In the genomic region with DNA sequence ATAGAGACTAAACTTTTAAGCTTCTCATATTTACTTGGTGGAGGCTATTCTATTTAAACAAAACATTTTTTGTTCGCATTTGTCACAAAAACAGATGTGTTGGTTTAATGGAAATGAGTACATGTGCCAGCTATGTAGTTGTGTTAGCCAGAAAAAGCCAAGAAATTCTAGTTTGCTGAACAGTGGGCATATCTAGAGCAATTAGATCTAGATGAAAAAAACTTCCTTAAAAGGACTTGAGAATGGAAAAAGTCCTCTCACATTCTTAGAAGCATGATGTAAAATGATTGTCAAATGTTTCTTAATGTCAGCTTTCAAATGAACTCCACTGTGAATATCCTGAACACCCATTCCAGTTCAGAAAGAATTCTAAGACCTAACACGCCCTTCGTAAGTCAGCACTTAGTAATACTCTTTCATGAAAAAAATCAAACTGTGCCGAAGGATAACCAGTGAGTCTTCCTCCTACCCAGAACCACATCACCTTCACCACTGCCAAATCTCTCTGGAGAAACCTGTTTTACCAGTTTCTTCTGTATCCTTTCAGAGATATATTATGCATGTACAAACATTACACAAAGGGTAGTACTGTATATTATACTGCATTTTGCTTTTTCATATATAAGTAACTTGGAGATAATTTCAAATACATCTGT, we compare ENCODE assay signal across 14 cellular contexts. TPM values are rescaled to one million over a fixed set of nuclear protein-coding genes. Genes with fewer than 3 reads are reported as not detected.
DNase-seq lines count a peak whose midpoint lies in the region; FAIRE-seq and TF ChIP-seq lines count a peak whose summit lies in the region.
"Had no signal": no experiment of that assay in that cellular context is flagged by ENCODE, and none has a peak within 500 bp of the region (broad histone marks: within the 10 kb centered on the region; RNA-seq: fewer than 3 reads in every experiment).

No MANE protein-coding gene starts in this region.

- H4K20me1 ChIP-seq in fibroblast of lung (ENCODE audit: control insufficient read depth, extremely low read depth, insufficient read depth, low read length) (no peaks in the 10 kb centered on the region), smooth muscle cell (ENCODE audit: low read depth) (no peaks in the 10 kb centered on the region)

- FAIRE-seq in GM19239 (lab: Jason Lieb, UNC): peak; percentile 4
- FAIRE-seq: GM12878 had no signal

- H3K36me3 ChIP-seq in fibroblast of lung (ENCODE audit: control insufficient read depth, insufficient read depth, low read length): no peaks in the 10 kb centered on the region
- H3K36me3 ChIP-seq in smooth muscle cell (ENCODE audit: low read depth): peaks cover 6% of the 10 kb centered on the region
- H3K36me3 ChIP-seq: lower lobe of right lung, SJCRH30 had no signal

- no peaks in the 10 kb centered on the region for H3K27me3 ChIP-seq in fibroblast of lung (ENCODE audit: control insufficient read depth, insufficient read depth, low read length)
- H3K27me3 ChIP-seq in smooth muscle cell (ENCODE audit: low read depth): no peaks in the 10 kb centered on the region
- H3K27me3 ChIP-seq: hepatocyte, SJCRH30 had no signal

- no peaks in the 10 kb centered on the region for H3F3A ChIP-seq in smooth muscle cell (ENCODE audit: low read depth)

- H3K9me3 ChIP-seq in fibroblast of lung (ENCODE audit: control insufficient read depth, insufficient read depth, low read depth, low read length) (no peaks in the 10 kb centered on the region), smooth muscle cell (replicated peaks; ENCODE audit: low read depth) (peaks cover 4% of the 10 kb centered on the region)
- H3K9me3 ChIP-seq: lower lobe of right lung, SJCRH30 had no signal

- TF ChIP-seq CTCF in fibroblast of lung (conservative IDR thresholded peaks at IDR 0.05 in 1 of 2, IDR thresholded peaks at IDR 0.05 in 1 of 2; ENCODE audit: low read depth in 1 of 2, low read length in 2 of 2) (no peak), smooth muscle cell (IDR thresholded peaks at IDR 0.05; ENCODE audit: borderline replicate concordance, insufficient read depth, poor library complexity, severe bottlenecking) (no peak)

- 64% methylated on average over 4 of the region's 4 CpGs for WGBS in smooth muscle cell (ENCODE audit: low lambda C conversion rate)

- H3K4me2 ChIP-seq in fibroblast of lung (ENCODE audit: extremely low read depth, insufficient read depth, low read length) (no peak overlapping the region), smooth muscle cell (no peak overlapping the region)
- H3K4me2 ChIP-seq: hepatocyte had no signal

- H3K79me2 ChIP-seq in fibroblast of lung (ENCODE audit: control insufficient read depth, insufficient read depth, low read length) (no peaks in the 10 kb centered on the region), smooth muscle cell (ENCODE audit: low read depth) (no peaks in the 10 kb centered on the region)
- H3K79me2 ChIP-seq: hepatocyte had no signal

- H3K27ac ChIP-seq in fibroblast of lung (ENCODE audit: insufficient read depth, low read length) (no peak overlapping the region), smooth muscle cell (ENCODE audit: low read depth) (peak overlapping the region; percentile 50)
- H3K27ac ChIP-seq: hepatocyte, KMS-11, lower lobe of right lung, SJCRH30 had no signal

- DNase-seq in GM19239 (ENCODE audit: insufficient read length, low spot score) (no peak), NCI-H526 treated with DMSO at 0.1 percent for 48 hours (lab: John Stamatoyannopoulos, UW) (peak; percentile 86), fibroblast of lung (ENCODE audit: low read depth in 2 of 2) (peak; percentile 58), smooth muscle cell (lab: John Stamatoyannopoulos, UW; ENCODE audit: unreplicated experiment) (no peak), GOT3 (lab: John Stamatoyannopoulos, UW) (no peak), posterior cingulate gyrus (no peak)
- no peak for DNase-seq in activated effector memory CD4-positive, alpha-beta T cell treated with Interleukin-2 at 50 U/mL for 16 hours
- DNase-seq: effector memory CD4-positive, alpha-beta T cell; lower lobe of right lung; NCI-H446 treated with DMSO at 0.1 percent for 48 hours; SJCRH30 had no signal

- H3K4me1 ChIP-seq in fibroblast of lung (ENCODE audit: control insufficient read depth, extremely low read depth, insufficient read depth, low read length) (no peaks in the 10 kb centered on the region), smooth muscle cell (ENCODE audit: low read depth) (no peaks in the 10 kb centered on the region)
- H3K4me1 ChIP-seq: lower lobe of right lung, SJCRH30 had no signal

- intact Hi-C loops in posterior cingulate gyrus (cut with DNase I): no loop called here

- H2AFZ ChIP-seq in fibroblast of lung (ENCODE audit: low read length) (no peak overlapping the region), smooth muscle cell (ENCODE audit: low read depth) (no peak overlapping the region)
- H2AFZ ChIP-seq: hepatocyte had no signal

- no peak overlapping the region for H3K4me3 ChIP-seq in fibroblast of lung (replicated peaks in 1 of 4; ENCODE audit: control extremely low read depth in 1 of 4, insufficient read depth in 1 of 4, low read depth in 3 of 4, low read length in 4 of 4)
- H3K4me3 ChIP-seq in smooth muscle cell: no peak overlapping the region
- H3K4me3 ChIP-seq: GM12878, hepatocyte, lower lobe of right lung, SJCRH30 had no signal

- H3K9ac ChIP-seq in fibroblast of lung (ENCODE audit: insufficient read depth, low read length) (no peak overlapping the region), smooth muscle cell (ENCODE audit: low read depth) (no peak overlapping the region)
- H3K9ac ChIP-seq: KMS-11 had no signal

RNA-seq across cellular contexts. Expression of a gene that starts 28.2 kb away (rescaled TPM):
- total RNA-seq in fibroblast of lung (4.4 and 9.1 TPM in 2 replicates), smooth muscle cell (7.9 and 9.0 TPM in 2 replicates)
- polyA plus RNA-seq in fibroblast of lung (2.0 and 4.8 TPM in 2 replicates), smooth muscle cell (3.3 and 4.5 TPM in 2 replicates)
- 1.5 and 3.9 TPM in 2 replicates for polyA plus RNA-seq in fibroblast of lung (2012)
- polyA minus RNA-seq in fibroblast of lung (ENCODE audit: low replicate concordance): 1.0 and 4.3 TPM in 2 replicates
- total RNA-seq: SJCRH30 had no signal

Comparison
In these comparisons a context has a peak if more than half of its experiments do, and no peak if none do; other contexts are left out.
1. DNase-seq: peak in NCI-H526 treated with DMSO at 0.1 percent for 48 hours (single experiment) and fibroblast of lung (2 of 2); none in GM19239 (single experiment), smooth muscle cell (single experiment), GOT3 (single experiment), activated effector memory CD4-positive, alpha-beta T cell treated with Interleukin-2 at 50 U/mL for 16 hours (single experiment) and posterior cingulate gyrus (0 of 10).